Comparison of ENCODE assay signal across 20 cellular contexts in the genomic region with DNA sequence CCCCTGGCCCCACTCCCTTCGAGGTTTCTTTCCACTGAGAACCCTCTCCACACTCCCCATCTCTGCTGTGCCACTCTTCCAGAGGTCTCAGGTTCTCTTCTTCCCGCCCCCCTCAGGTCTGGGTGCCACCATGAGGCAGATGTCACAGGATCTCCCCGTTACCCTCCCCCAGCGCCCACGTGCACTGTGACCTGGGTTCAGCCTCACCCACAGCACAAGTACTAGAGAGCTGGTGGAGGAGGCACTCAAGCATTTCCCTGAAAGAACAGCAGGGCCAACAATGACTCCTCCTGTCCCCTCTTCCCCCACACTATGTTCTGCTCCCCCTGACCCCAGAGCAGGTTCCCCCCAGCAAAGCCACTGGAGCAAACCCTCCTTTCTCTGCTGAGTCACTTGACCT. TPM values are rescaled to one million over a fixed set of nuclear protein-coding genes. Genes with fewer than 3 reads are reported as not detected.
DNase-seq lines count a peak whose midpoint lies in the region; ATAC-seq and TF ChIP-seq lines count a peak whose summit lies in the region.
"Had no signal": no experiment of that assay in that cellular context is flagged by ENCODE, and none has a peak within 500 bp of the region (broad histone marks: within the 10 kb centered on the region; RNA-seq: fewer than 3 reads in every experiment).

No MANE protein-coding gene starts in this region.

- H3K36me3 Mint-ChIP-seq in GM23338 (ENCODE audit: low read depth), result no peaks in the 10 kb centered on the region
- H3K36me3 Mint-ChIP-seq in activated T-helper 1 cell treated with anti-CD3 and anti-CD28 coated beads, Interleukin-12 subunit alpha, Interleukin-12 subunit beta, Interleukin-2, Interleukin-4 antibody, amounts not matched to agents 30 ng/mL and 10 ng/mL and 1 ng/mL, durations not matched to agents 14 hours and 24 hours and 36 hours (ENCODE audit: low read depth), result no peaks in the 10 kb centered on the region

- peaks cover 5% of the 10 kb centered on the region; the same call in 1 of the 2 replicates for H3K9me2 ChIP-seq in GM23338 (ENCODE audit: insufficient read depth)

- H3F3A ChIP-seq in GM23338 (replicated peaks; ENCODE audit: low read depth), result no peaks in the 10 kb centered on the region

- no peak overlapping the region for H2AFZ ChIP-seq in GM23338

- H3K9me3 Mint-ChIP-seq in GM23338, result no peaks in the 10 kb centered on the region
- no peaks in the 10 kb centered on the region for H3K9me3 Mint-ChIP-seq in activated T-helper 1 cell treated with anti-CD3 and anti-CD28 coated beads, Interleukin-12 subunit alpha, Interleukin-12 subunit beta, Interleukin-2, Interleukin-4 antibody, amounts not matched to agents 30 ng/mL and 10 ng/mL and 1 ng/mL, durations not matched to agents 14 hours and 24 hours and 36 hours
- H3K9me3 Mint-ChIP-seq: HFFc6 had no signal

- peaks cover 64% of the 10 kb centered on the region for H3K4me1 Mint-ChIP-seq in GM23338
- no peaks in the 10 kb centered on the region for H3K4me1 Mint-ChIP-seq in activated T-helper 1 cell treated with anti-CD3 and anti-CD28 coated beads, Interleukin-12 subunit alpha, Interleukin-12 subunit beta, Interleukin-2, Interleukin-4 antibody, amounts not matched to agents 30 ng/mL and 10 ng/mL and 1 ng/mL, durations not matched to agents 14 hours and 24 hours and 36 hours (ENCODE audit: low read depth)

- H3K36me3 ChIP-seq in GM23338 (ENCODE audit: insufficient read depth), result no peaks in the 10 kb centered on the region
- H3K36me3 ChIP-seq: MG63, SJCRH30 had no signal

- H3K79me2 ChIP-seq in GM23338 (replicated peaks; ENCODE audit: insufficient read depth), result no peaks in the 10 kb centered on the region

- no peak for TF ChIP-seq CTCF in GM23338 (conservative IDR thresholded peaks at IDR 0.05; ENCODE audit: low read depth in 2 of 2)

- no peak overlapping the region for H3K4me2 ChIP-seq in GM23338

- intact Hi-C loops in activated T-helper 1 cell treated with anti-CD3 and anti-CD28 coated beads, Interleukin-12 subunit alpha, Interleukin-12 subunit beta, Interleukin-2, Interleukin-4 antibody, amounts not matched to agents 30 ng/mL and 10 ng/mL and 1 ng/mL, durations not matched to agents 14 hours and 24 hours and 36 hours (cut with micrococcal nuclease), result no loop called here

- H4K20me1 ChIP-seq in GM23338 (replicated peaks; ENCODE audit: insufficient read depth), result no peaks in the 10 kb centered on the region

- H3K4me3 Mint-ChIP-seq in GM23338, result no peak overlapping the region
- H3K4me3 Mint-ChIP-seq in activated T-helper 1 cell treated with anti-CD3 and anti-CD28 coated beads, Interleukin-12 subunit alpha, Interleukin-12 subunit beta, Interleukin-2, Interleukin-4 antibody, amounts not matched to agents 30 ng/mL and 10 ng/mL and 1 ng/mL, durations not matched to agents 14 hours and 24 hours and 36 hours, result no peak overlapping the region
- H3K4me3 Mint-ChIP-seq: HFFc6, T-helper 17 cell had no signal

- H3K27me3 ChIP-seq in GM23338 (ENCODE audit: insufficient read depth), result no peaks in the 10 kb centered on the region
- H3K27me3 ChIP-seq: MG63, SJCRH30 had no signal

- no peak overlapping the region for H3K27ac ChIP-seq in GM23338 (ENCODE audit: low read depth)
- H3K27ac ChIP-seq: psoas muscle, SJCRH30, skin epidermis had no signal

- ATAC-seq in GM23338, result no peak
- ATAC-seq in HG03097 (IDR thresholded peaks at IDR 0.05; ENCODE audit: low FRiP score, unreplicated experiment), result no peak
- ATAC-seq: Panc1, psoas muscle, T-helper 17 cell had no signal

- H3K4me1 ChIP-seq in GM23338 (ENCODE audit: insufficient read depth), result peaks cover 40% of the 10 kb centered on the region
- H3K4me1 ChIP-seq: psoas muscle had no signal

- peak overlapping the region; percentile 73 for H3K27ac Mint-ChIP-seq in GM23338
- H3K27ac Mint-ChIP-seq in activated T-helper 1 cell treated with anti-CD3 and anti-CD28 coated beads, Interleukin-12 subunit alpha, Interleukin-12 subunit beta, Interleukin-2, Interleukin-4 antibody, amounts not matched to agents 30 ng/mL and 10 ng/mL and 1 ng/mL, durations not matched to agents 14 hours and 24 hours and 36 hours, result no peak overlapping the region
- H3K27ac Mint-ChIP-seq: HFFc6, T-helper 17 cell had no signal

- DNase-seq in GM23338 (ENCODE audit: low spot score) (no peak), NCI-H2171 treated with DMSO at 0.1 percent for 48 hours (lab: John Stamatoyannopoulos, UW) (peak; percentile 55), kidney glomerular epithelial cell (lab: John Stamatoyannopoulos, UW) (peak; percentile 45), renal cortical epithelial cell (ENCODE audit: low read depth) (peak; percentile 89), NCI-H1092 (lab: John Stamatoyannopoulos, UW) (no peak), GM03348 (ENCODE audit: low spot score) (no peak)
- no peak for DNase-seq in activated T-helper 1 cell treated with anti-CD3 and anti-CD28 coated beads, Interleukin-12 subunit alpha, Interleukin-12 subunit beta, Interleukin-2, Interleukin-4 antibody, amounts not matched to agents 30 ng/mL and 10 ng/mL and 1 ng/mL, durations not matched to agents 14 hours and 24 hours and 36 hours (ENCODE audit: low spot score)
- DNase-seq: activated CD4-positive, alpha-beta T cell treated with anti-CD3 and anti-CD28 coated beads, Interleukin-2, amount 50 U/mL, for 1 hour; activated naive CD4-positive, alpha-beta T cell; HFFc6; hippocampal formation; MG63; NCI-H1436 treated with DMSO at 0.1 percent for 48 hours; psoas muscle; stimulated activated CD4-positive, alpha-beta T cell treated with anti-CD3 and anti-CD28 coated beads, Interleukin-2, amount 100 ng/mL, for 48 hours; T-helper 17 cell had no signal

- peaks cover 12% of the 10 kb centered on the region for H3K27me3 Mint-ChIP-seq in GM23338 (ENCODE audit: insufficient read depth, low read depth, poor library complexity)
- H3K27me3 Mint-ChIP-seq in activated T-helper 1 cell treated with anti-CD3 and anti-CD28 coated beads, Interleukin-12 subunit alpha, Interleukin-12 subunit beta, Interleukin-2, Interleukin-4 antibody, amounts not matched to agents 30 ng/mL and 10 ng/mL and 1 ng/mL, durations not matched to agents 14 hours and 24 hours and 36 hours (ENCODE audit: insufficient read depth), result peaks cover 6% of the 10 kb centered on the region

- no peak overlapping the region for H3K4me3 ChIP-seq in GM23338
- H3K4me3 ChIP-seq: MG63, psoas muscle, SJCRH30, skin epidermis had no signal

TF ChIP-seq in GM23338, 12 proteins besides CTCF, POLR2A, EP300 and RAD21 (continues in another document):
- TF ChIP-seq CREB1 (CRISPR knock-in tag; IDR thresholded peaks at IDR 0.05; ENCODE audit: low read depth), result no peak

RNA-seq across cellular contexts. Expression of a gene that starts 14.3 kb away (rescaled TPM):
- total RNA-seq in GM23338 (2014; rRNA removed; shearing (Covaris generic)), result 4.3 and 6.2 TPM in 2 replicates
- 2.5 and 2.8 TPM in 2 replicates for polyA plus RNA-seq in GM23338 (2016; fragmentation: Nextera tagmentation; extraction: Ambion mirVana)
- 16.7 and 26.8 TPM in 2 replicates for total RNA-seq in renal cortical epithelial cell
- 0.05 and 0.21 TPM in 2 replicates for total RNA-seq in activated T-helper 1 cell treated with anti-CD3 and anti-CD28 coated beads, Interleukin-12 subunit alpha, Interleukin-12 subunit beta, Interleukin-2, Interleukin-4 antibody, amounts not matched to agents 30 ng/mL and 10 ng/mL and 1 ng/mL, durations not matched to agents 14 hours and 24 hours and 36 hours

Comparison
In these comparisons a context has a peak if more than half of its experiments do, and no peak if none do; other contexts are left out.
1. DNase-seq: peak in NCI-H2171 treated with DMSO at 0.1 percent for 48 hours (single experiment), kidney glomerular epithelial cell (single experiment) and renal cortical epithelial cell (single experiment); none in GM23338 (single experiment), NCI-H1092 (single experiment), activated T-helper 1 cell treated with anti-CD3 and anti-CD28 coated beads, Interleukin-12 subunit alpha, Interleukin-12 subunit beta, Interleukin-2, Interleukin-4 antibody, amounts not matched to agents 30 ng/mL and 10 ng/mL and 1 ng/mL, durations not matched to agents 14 hours and 24 hours and 36 hours (single experiment) and GM03348 (single experiment).